ENCODE assay signal across 2 cellular contexts in the genomic region with DNA sequence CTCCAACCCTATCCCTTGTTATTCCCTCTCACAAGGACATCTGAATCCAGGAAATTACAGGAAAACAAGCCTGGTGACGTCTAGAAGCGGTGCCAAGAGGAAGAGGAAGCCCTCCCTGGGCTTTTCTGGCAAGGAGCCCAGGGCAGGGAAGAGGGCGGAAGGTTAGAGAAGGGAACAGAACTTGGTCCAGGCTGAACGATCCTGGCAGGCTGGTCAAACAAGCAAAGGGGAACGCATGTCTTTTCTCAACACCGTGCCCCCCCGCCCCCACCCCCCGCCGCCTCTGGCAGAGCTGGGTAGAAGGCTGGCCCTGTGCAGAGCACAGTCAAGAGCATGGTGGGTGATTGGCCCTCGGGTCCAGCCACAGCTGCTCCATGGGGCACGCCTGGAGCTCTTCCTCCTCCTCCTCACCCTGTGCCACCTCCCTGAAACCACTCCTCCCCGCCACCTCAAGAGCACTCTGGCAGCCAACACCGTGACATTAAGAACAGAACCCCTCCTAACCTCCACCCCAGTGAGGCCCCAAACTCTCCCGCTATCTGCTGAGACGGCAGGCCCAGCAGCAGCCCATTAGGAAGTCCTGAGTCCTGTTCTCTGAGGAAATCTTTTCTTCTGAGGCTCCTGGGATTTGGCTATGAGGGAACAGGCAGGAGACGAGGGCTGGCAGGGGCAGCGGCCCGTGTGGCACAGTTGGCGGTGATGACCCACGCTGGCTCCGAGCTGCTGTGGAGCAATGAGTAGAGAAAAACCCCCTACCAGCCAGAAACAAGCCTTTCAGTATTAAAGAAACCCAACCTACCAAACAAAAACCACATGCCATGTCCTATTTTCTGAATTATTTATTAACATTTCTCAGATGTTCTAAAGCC.
A peak's percentile ranks its signal among the peaks of the same experiment; 100 is the strongest.
TF ChIP-seq lines count a peak whose summit lies in the region.

No MANE protein-coding gene starts in this region.

TF ChIP-seq in endothelial cell of umbilical vein, 7 proteins besides CTCF, POLR2A, EP300 and RAD21:
- TF ChIP-seq, protein P1, sequence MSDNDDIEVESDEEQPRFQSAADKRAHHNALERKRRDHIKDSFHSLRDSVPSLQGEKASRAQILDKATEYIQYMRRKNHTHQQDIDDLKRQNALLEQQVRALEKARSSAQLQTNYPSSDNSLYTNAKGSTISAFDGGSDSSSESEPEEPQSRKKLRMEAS (IDR thresholded peaks at IDR 0.05; ENCODE audit: insufficient read depth, insufficient read length): no peak
- TF ChIP-seq GATA2 (IDR thresholded peaks at IDR 0.05; ENCODE audit: insufficient read depth, insufficient read length, low read depth, low read length) (no peak), EZH2 (IDR thresholded peaks at IDR 0.05; ENCODE audit: borderline replicate concordance, low read depth, low read length, severe bottlenecking) (no peak), FOS (IDR thresholded peaks at IDR 0.05; ENCODE audit: borderline replicate concordance, insufficient read depth, low read length) (no peak), JUN (IDR thresholded peaks at IDR 0.05; ENCODE audit: borderline replicate concordance, insufficient read depth, insufficient read length, low read depth) (peak; percentile 29), POLR2AphosphoS5 (IDR thresholded peaks at IDR 0.05; ENCODE audit: insufficient read depth, low read depth, low read length) (peak; percentile 62), MYC (IDR thresholded peaks at IDR 0.05; ENCODE audit: low read depth, low read length) (no peak)

TF ChIP-seq in HEK293T, 16 proteins besides CTCF, POLR2A, EP300 and RAD21:
- no peak for TF ChIP-seq FOXM1 (IDR thresholded peaks at IDR 0.05; ENCODE audit: borderline replicate concordance)
- no peak for TF ChIP-seq FOXA1 (IDR thresholded peaks at IDR 0.05)
- no peak for TF ChIP-seq LEF1 (IDR thresholded peaks at IDR 0.05; ENCODE audit: borderline replicate concordance)
- TF ChIP-seq TARDBP (IDR thresholded peaks at IDR 0.05): no peak
- TF ChIP-seq BHLHE40 (IDR thresholded peaks at IDR 0.05; ENCODE audit: borderline replicate concordance): no peak
- TF ChIP-seq ELF4 (IDR thresholded peaks at IDR 0.05): no peak
- TF ChIP-seq SUZ12 (IDR thresholded peaks at IDR 0.05): no peak
- TF ChIP-seq L3MBTL2 (conservative IDR thresholded peaks at IDR 0.05): no peak
- TF ChIP-seq HDGF (IDR thresholded peaks at IDR 0.05; ENCODE audit: borderline replicate concordance): no peak
- TF ChIP-seq SP1 (IDR thresholded peaks at IDR 0.05): no peak
- no peak for TF ChIP-seq ARNT (IDR thresholded peaks at IDR 0.05)
- no peak for TF ChIP-seq CTBP1 (IDR thresholded peaks at IDR 0.05; ENCODE audit: borderline replicate concordance)
- TF ChIP-seq, protein P2, sequence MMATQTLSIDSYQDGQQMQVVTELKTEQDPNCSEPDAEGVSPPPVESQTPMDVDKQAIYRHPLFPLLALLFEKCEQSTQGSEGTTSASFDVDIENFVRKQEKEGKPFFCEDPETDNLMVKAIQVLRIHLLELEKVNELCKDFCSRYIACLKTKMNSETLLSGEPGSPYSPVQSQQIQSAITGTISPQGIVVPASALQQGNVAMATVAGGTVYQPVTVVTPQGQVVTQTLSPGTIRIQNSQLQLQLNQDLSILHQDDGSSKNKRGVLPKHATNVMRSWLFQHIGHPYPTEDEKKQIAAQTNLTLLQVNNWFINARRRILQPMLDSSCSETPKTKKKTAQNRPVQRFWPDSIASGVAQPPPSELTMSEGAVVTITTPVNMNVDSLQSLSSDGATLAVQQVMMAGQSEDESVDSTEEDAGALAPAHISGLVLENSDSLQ (IDR thresholded peaks at IDR 0.05): no peak
- no peak for TF ChIP-seq FOXK2 (IDR thresholded peaks at IDR 0.05)
TF ChIP-seq in HEK293T: peak in this region for 0.
